In genomic region chr20:36237477-36237876, GRCh38 we compare ENCODE assay signal across 9 cellular contexts. TPM values are rescaled to one million over a fixed set of nuclear protein-coding genes. Genes with fewer than 3 reads are reported as not detected.
A peak's percentile ranks its signal among the peaks of the same experiment; 100 is the strongest.
DNase-seq lines count a peak whose midpoint lies in the region; ATAC-seq and TF ChIP-seq lines count a peak whose summit lies in the region.
"Had no signal": no experiment of that assay in that cellular context is flagged by ENCODE, and none has a peak within 500 bp of the region (broad histone marks: within the 10 kb centered on the region; RNA-seq: fewer than 3 reads in every experiment).

No MANE protein-coding gene starts in this region.

- peak overlapping the region; percentile 91 for H3K4me3 Mint-ChIP-seq in activated naive CD4-positive, alpha-beta T cell treated with anti-CD3 and anti-CD28 coated beads, Interleukin-2, amount 50 U/mL, for 24 hours
- peak overlapping the region; percentile 95 for H3K4me3 Mint-ChIP-seq in type B pancreatic cell

- H3K27me3 ChIP-seq in ascending aorta (no peaks in the 10 kb centered on the region), right lobe of liver (no peaks in the 10 kb centered on the region), H7 (ENCODE audit: control insufficient read depth, insufficient read depth, low read length) (no peaks in the 10 kb centered on the region)

- H3K27me3 Mint-ChIP-seq in activated naive CD4-positive, alpha-beta T cell treated with anti-CD3 and anti-CD28 coated beads, Interleukin-2, amount 50 U/mL, for 24 hours: no peaks in the 10 kb centered on the region
- no peaks in the 10 kb centered on the region for H3K27me3 Mint-ChIP-seq in type B pancreatic cell

- H3K36me3 Mint-ChIP-seq in activated naive CD4-positive, alpha-beta T cell treated with anti-CD3 and anti-CD28 coated beads, Interleukin-2, amount 50 U/mL, for 24 hours: peaks cover 8% of the 10 kb centered on the region
- H3K36me3 Mint-ChIP-seq in type B pancreatic cell: peaks cover 3% of the 10 kb centered on the region

- peak overlapping the region; percentile 43 for H3K27ac Mint-ChIP-seq in activated naive CD4-positive, alpha-beta T cell treated with anti-CD3 and anti-CD28 coated beads, Interleukin-2, amount 50 U/mL, for 24 hours
- H3K27ac Mint-ChIP-seq in type B pancreatic cell: peak overlapping the region; percentile 43

- H3K4me1 ChIP-seq in ascending aorta: peaks cover 5 to 17% of the 10 kb centered on the region in 2 donors
- H3K4me1 ChIP-seq in right lobe of liver: peaks cover 0 to 26% (median 3%) of the 10 kb centered on the region in 4 donors

- H3K9me3 ChIP-seq in ascending aorta (no peaks in the 10 kb centered on the region), right lobe of liver (no peaks in the 10 kb centered on the region)

- no peak overlapping the region for H3K27ac ChIP-seq in ascending aorta
- no peak overlapping the region for H3K27ac ChIP-seq in right lobe of liver

- H3K9me3 Mint-ChIP-seq in activated naive CD4-positive, alpha-beta T cell treated with anti-CD3 and anti-CD28 coated beads, Interleukin-2, amount 50 U/mL, for 24 hours: no peaks in the 10 kb centered on the region
- H3K9me3 Mint-ChIP-seq in type B pancreatic cell: no peaks in the 10 kb centered on the region

- H3K4me1 Mint-ChIP-seq in activated naive CD4-positive, alpha-beta T cell treated with anti-CD3 and anti-CD28 coated beads, Interleukin-2, amount 50 U/mL, for 24 hours: peaks cover 48% of the 10 kb centered on the region
- H3K4me1 Mint-ChIP-seq in type B pancreatic cell (ENCODE audit: unreplicated experiment): peaks cover 20% of the 10 kb centered on the region

- no peak for TF ChIP-seq CTCF in ascending aorta (IDR thresholded peaks at IDR 0.05)
- no peak for TF ChIP-seq CTCF in right lobe of liver (IDR thresholded peaks at IDR 0.05)
- TF ChIP-seq CTCF in type B pancreatic cell (conservative IDR thresholded peaks at IDR 0.05): no peak

- intact Hi-C loops in ascending aorta (cut with DNase I): no loop called here
- intact Hi-C loops in right lobe of liver (cut with DNase I): no loop called here

- TF ChIP-seq POLR2A in right lobe of liver (IDR thresholded peaks at IDR 0.05): no peak

- no peak for ATAC-seq in right lobe of liver
- ATAC-seq in HG02970 (IDR thresholded peaks at IDR 0.05; ENCODE audit: low FRiP score, unreplicated experiment): no peak

- DNase-seq in activated naive CD4-positive, alpha-beta T cell treated with Interleukin-2 at 50 U/mL for 16 hours: no peak
- no peak for DNase-seq in ascending aorta (ENCODE audit: low spot score in 2 of 2)
- no peak for DNase-seq in right lobe of liver
- DNase-seq in type B pancreatic cell (ENCODE audit: extremely low spot score, unreplicated experiment): no peak
- no peak for DNase-seq in H7
- no peak for DNase-seq in stimulated activated CD4-positive, alpha-beta T cell treated with anti-CD3 and anti-CD28 coated beads, Interleukin-2, amount 100 ng/mL, for 24 hours
- DNase-seq: islet precursor cell had no signal

- WGBS in right lobe of liver (ENCODE audit: insufficient coverage, low coverage, low lambda C conversion rate, missing lambda C conversion rate): 58% methylated on average over 5 of the region's 5 CpGs

- peaks cover 20 to 22% of the 10 kb centered on the region in 2 donors for H3K36me3 ChIP-seq in ascending aorta
- H3K36me3 ChIP-seq in right lobe of liver: peaks cover 0 to 22% (median 7%) of the 10 kb centered on the region in 4 donors
- peaks cover 12% of the 10 kb centered on the region for H3K36me3 ChIP-seq in H7 (replicated peaks; ENCODE audit: control insufficient read depth, insufficient read depth, low read length)

- H3K4me3 ChIP-seq in ascending aorta (peak overlapping the region; percentile 90 to 94), right lobe of liver (peak overlapping the region in 2 of 3 donors; percentile 64 to 76), H7 (ENCODE audit: insufficient read depth, low read depth, low read length) (no peak overlapping the region; the same call in 1 of the 2 replicates)

RNA-seq across cellular contexts. Expression of gene AAR2, which starts 1.2 kb away (rescaled TPM):
- 51.4 TPM for total RNA-seq in ascending aorta
- 10 to 100 TPM; 11.8 to 16.7 (median 13.5) TPM for total RNA-seq in right lobe of liver
- total RNA-seq in type B pancreatic cell (ENCODE audit: low replicate concordance): 23.8 and 27.0 TPM in 2 replicates
- 32.1 and 38.4 TPM in 2 replicates for total RNA-seq in H7 (2014; rRNA removed; shearing (Covaris generic))
